11 cellular contexts compared by ENCODE assay signal in the genomic region with DNA sequence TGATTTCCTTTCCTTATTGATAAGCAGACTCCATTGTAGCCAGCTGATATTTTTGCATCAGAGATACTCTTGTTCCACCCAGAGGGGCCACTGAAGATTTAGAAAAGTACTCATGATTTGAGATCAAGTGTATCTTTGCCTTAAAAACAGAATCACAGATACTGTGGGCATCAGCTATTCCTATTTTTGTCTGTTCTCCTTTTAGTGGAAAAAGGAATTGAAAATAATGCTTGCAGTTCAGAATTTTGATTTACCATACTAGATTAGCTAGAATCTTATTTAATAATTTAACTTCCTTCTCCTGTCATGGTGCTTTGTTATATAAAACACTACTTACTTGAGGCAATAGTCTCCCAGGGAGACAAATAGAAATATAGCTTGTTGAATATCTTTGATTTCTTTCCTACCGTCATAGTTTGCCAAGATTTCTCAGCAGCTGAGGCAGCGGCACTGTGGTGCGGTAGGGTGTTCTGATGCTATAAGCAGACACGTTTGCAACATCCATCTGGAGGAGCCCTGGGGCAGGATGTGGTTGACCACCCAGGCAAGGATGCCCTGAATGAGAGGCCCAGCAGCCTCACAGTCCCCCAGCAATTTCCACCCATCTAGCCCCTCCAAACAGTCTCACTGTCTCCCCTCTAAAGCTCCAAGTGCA. TPM values are rescaled to one million over a fixed set of nuclear protein-coding genes. Genes with fewer than 3 reads are reported as not detected.
A peak's percentile ranks its signal among the peaks of the same experiment; 100 is the strongest.
DNase-seq lines count a peak whose midpoint lies in the region; ATAC-seq and TF ChIP-seq lines count a peak whose summit lies in the region.
"Had no signal": no experiment of that assay in that cellular context is flagged by ENCODE, and none has a peak within 500 bp of the region (broad histone marks: within the 10 kb centered on the region; RNA-seq: fewer than 3 reads in every experiment).

No MANE protein-coding gene starts in this region.

- ATAC-seq in HG02981 (IDR thresholded peaks at IDR 0.05; ENCODE audit: unreplicated experiment) (peak; percentile 55), GM19455 (IDR thresholded peaks at IDR 0.05; ENCODE audit: unreplicated experiment) (no peak), omental fat pad (ENCODE audit: low FRiP score) (no peak)
- ATAC-seq in naive thymus-derived CD8-positive, alpha-beta T cell: peak; percentile 59 to 93

- TF ChIP-seq CTCF in omental fat pad (IDR thresholded peaks at IDR 0.05): no peak

- POLR2A ChIA-PET in naive thymus-derived CD8-positive, alpha-beta T cell (lab: Charles Lee): interaction anchor here (1.5 kb wide), 1 partner anchor 11 kb away, joined by 3 read pairs; no protein-coding TSS in a partner anchor

- H3K36me3 Mint-ChIP-seq in naive thymus-derived CD8-positive, alpha-beta T cell: peaks cover 0 to 36% (median 15%) of the 10 kb centered on the region in 3 donors

- no peaks in the 10 kb centered on the region for H3K9me3 Mint-ChIP-seq in naive thymus-derived CD8-positive, alpha-beta T cell
- H3K9me3 Mint-ChIP-seq: T-helper 2 cell treated with Interferon-gamma antibody and Interleukin-4, amounts not matched to agents 5 μg/mL and 100 μg/mL, for 36 hours had no signal

- H3K4me3 Mint-ChIP-seq in naive thymus-derived CD8-positive, alpha-beta T cell: peak overlapping the region in 3 of 10 donors; percentile 12 to 45 (median 31)
- H3K4me3 Mint-ChIP-seq: T-helper 2 cell treated with Interferon-gamma antibody and Interleukin-4, amounts not matched to agents 5 μg/mL and 100 μg/mL, for 36 hours had no signal

- DNase-seq in GDM1 (lab: John Stamatoyannopoulos, UW): peak; percentile 24
- DNase-seq in activated CD8-positive, alpha-beta memory T cell treated with anti-CD3 and anti-CD28 coated beads, Interleukin-2, amount 50 U/mL, for 48 hours: peak; percentile 59
- peak in 7 of 10 donors; percentile 1 to 65 (median 33) for DNase-seq in naive thymus-derived CD8-positive, alpha-beta T cell
- DNase-seq in NCI-H146 treated with DMSO at 0.1 percent for 48 hours (lab: John Stamatoyannopoulos, UW; ENCODE audit: unreplicated experiment): no peak
- no peak for DNase-seq in omental fat pad (ENCODE audit: low spot score)
- DNase-seq in G401 (ENCODE audit: low spot score): no peak
- DNase-seq: amniotic stem cell, NCI-H2081 had no signal

- H3K27me3 Mint-ChIP-seq in naive thymus-derived CD8-positive, alpha-beta T cell: no peaks in the 10 kb centered on the region

- in situ Hi-C loops in G401 (cut with HindIII; ENCODE audit: low sequenced_read_pairs): no loop called here

- peak overlapping the region in 6 of 10 donors; percentile 11 to 85 (median 62) for H3K27ac Mint-ChIP-seq in naive thymus-derived CD8-positive, alpha-beta T cell
- H3K27ac Mint-ChIP-seq: T-helper 2 cell treated with Interferon-gamma antibody and Interleukin-4, amounts not matched to agents 5 μg/mL and 100 μg/mL, for 36 hours had no signal

- peaks cover 21 to 42% (median 29%) of the 10 kb centered on the region in 4 donors for H3K4me1 Mint-ChIP-seq in naive thymus-derived CD8-positive, alpha-beta T cell

RNA-seq across cellular contexts. Expression of gene RAP2A, which starts 47.0 kb away (rescaled TPM):
- total RNA-seq in naive thymus-derived CD8-positive, alpha-beta T cell: 10 to 100 TPM; 17.7 to 19.2 TPM
- 1 to 10 TPM; 1.8 to 3.5 (median 3.3) TPM for polyA plus RNA-seq in naive thymus-derived CD8-positive, alpha-beta T cell
- 10 to 100 TPM; 18.2 to 42.9 (median 29.6) TPM for total RNA-seq in omental fat pad
- total RNA-seq in G401 (2014; rRNA removed; shearing (Covaris generic)): 17.2 and 22.5 TPM in 2 replicates

Comparison
In these comparisons a context has a peak if more than half of its experiments do, and no peak if none do; other contexts are left out.
1. DNase-seq: peak in GDM1 (single experiment), activated CD8-positive, alpha-beta memory T cell treated with anti-CD3 and anti-CD28 coated beads, Interleukin-2, amount 50 U/mL, for 48 hours (single experiment) and naive thymus-derived CD8-positive, alpha-beta T cell (7 of 10); none in NCI-H146 treated with DMSO at 0.1 percent for 48 hours (single experiment), omental fat pad (single experiment) and G401 (single experiment).
2. ATAC-seq: peak in HG02981 (single experiment) and naive thymus-derived CD8-positive, alpha-beta T cell (2 of 2); none in GM19455 (single experiment) and omental fat pad (single experiment).